Comparison of ENCODE assay signal across 1 cellular context in the genomic region with DNA sequence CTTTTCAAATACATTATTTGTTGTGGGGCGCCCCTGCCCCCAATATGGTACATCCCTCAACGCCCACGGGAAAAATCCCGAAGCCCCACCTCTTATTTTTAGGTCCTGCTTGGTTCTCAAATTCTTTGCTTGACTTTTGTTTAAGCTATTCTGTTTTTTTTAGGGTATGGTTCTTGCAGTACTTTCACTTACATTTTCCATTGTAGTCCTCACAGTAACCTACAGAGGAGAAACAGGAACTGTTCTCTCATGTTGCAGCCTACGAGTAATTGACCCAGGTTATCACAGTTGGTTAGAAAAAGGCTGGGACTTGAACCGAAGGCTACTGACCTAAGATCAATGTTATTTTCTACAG.
TF ChIP-seq lines count a peak whose summit lies in the region.

No MANE protein-coding gene starts in this region.

TF ChIP-seq in K562, 482 proteins besides CTCF, POLR2A, EP300 and RAD21 (continued from another document):
- TF ChIP-seq, protein P1, sequence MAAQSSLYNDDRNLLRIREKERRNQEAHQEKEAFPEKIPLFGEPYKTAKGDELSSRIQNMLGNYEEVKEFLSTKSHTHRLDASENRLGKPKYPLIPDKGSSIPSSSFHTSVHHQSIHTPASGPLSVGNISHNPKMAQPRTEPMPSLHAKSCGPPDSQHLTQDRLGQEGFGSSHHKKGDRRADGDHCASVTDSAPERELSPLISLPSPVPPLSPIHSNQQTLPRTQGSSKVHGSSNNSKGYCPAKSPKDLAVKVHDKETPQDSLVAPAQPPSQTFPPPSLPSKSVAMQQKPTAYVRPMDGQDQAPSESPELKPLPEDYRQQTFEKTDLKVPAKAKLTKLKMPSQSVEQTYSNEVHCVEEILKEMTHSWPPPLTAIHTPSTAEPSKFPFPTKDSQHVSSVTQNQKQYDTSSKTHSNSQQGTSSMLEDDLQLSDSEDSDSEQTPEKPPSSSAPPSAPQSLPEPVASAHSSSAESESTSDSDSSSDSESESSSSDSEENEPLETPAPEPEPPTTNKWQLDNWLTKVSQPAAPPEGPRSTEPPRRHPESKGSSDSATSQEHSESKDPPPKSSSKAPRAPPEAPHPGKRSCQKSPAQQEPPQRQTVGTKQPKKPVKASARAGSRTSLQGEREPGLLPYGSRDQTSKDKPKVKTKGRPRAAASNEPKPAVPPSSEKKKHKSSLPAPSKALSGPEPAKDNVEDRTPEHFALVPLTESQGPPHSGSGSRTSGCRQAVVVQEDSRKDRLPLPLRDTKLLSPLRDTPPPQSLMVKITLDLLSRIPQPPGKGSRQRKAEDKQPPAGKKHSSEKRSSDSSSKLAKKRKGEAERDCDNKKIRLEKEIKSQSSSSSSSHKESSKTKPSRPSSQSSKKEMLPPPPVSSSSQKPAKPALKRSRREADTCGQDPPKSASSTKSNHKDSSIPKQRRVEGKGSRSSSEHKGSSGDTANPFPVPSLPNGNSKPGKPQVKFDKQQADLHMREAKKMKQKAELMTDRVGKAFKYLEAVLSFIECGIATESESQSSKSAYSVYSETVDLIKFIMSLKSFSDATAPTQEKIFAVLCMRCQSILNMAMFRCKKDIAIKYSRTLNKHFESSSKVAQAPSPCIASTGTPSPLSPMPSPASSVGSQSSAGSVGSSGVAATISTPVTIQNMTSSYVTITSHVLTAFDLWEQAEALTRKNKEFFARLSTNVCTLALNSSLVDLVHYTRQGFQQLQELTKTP (IDR thresholded peaks at IDR 0.05; ENCODE audit: low read depth in 1 of 2, partially characterized antibody in 2 of 2): peak in 1 of 2 experiments; percentile 83
- TF ChIP-seq NUFIP1 (IDR thresholded peaks at IDR 0.05; ENCODE audit: partially characterized antibody): no peak
- TF ChIP-seq NFIC (IDR thresholded peaks at IDR 0.05): peak; percentile 61
- no peak for TF ChIP-seq ATF7 (IDR thresholded peaks at IDR 0.05)
- no peak for TF ChIP-seq ZNF263 (CRISPR knock-in tag; IDR thresholded peaks at IDR 0.05; ENCODE audit: borderline replicate concordance)
- TF ChIP-seq ZNF165 (CRISPR knock-in tag; IDR thresholded peaks at IDR 0.05; ENCODE audit: borderline replicate concordance): no peak
- no peak for TF ChIP-seq ARID2 (IDR thresholded peaks at IDR 0.05)
- TF ChIP-seq NONO (IDR thresholded peaks at IDR 0.05; ENCODE audit: low read depth in 2 of 2, low read length in 1 of 2): no peak
- TF ChIP-seq ZNF76 (CRISPR knock-in tag; IDR thresholded peaks at IDR 0.05; ENCODE audit: borderline replicate concordance): no peak
- no peak for TF ChIP-seq BRF1 (IDR thresholded peaks at IDR 0.05; ENCODE audit: borderline replicate concordance, extremely low read depth, insufficient read length)
- TF ChIP-seq, protein P2, sequence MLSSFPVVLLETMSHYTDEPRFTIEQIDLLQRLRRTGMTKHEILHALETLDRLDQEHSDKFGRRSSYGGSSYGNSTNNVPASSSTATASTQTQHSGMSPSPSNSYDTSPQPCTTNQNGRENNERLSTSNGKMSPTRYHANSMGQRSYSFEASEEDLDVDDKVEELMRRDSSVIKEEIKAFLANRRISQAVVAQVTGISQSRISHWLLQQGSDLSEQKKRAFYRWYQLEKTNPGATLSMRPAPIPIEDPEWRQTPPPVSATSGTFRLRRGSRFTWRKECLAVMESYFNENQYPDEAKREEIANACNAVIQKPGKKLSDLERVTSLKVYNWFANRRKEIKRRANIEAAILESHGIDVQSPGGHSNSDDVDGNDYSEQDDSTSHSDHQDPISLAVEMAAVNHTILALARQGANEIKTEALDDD (IDR thresholded peaks at IDR 0.05): 0 out of 2 replicates have a peak, but pooled peaks have one; percentile 41
- peak; percentile 53 for TF ChIP-seq TBP (optimal IDR thresholded peaks at IDR 0.05; ENCODE audit: low read depth, low read length)
- TF ChIP-seq CBX5 (IDR thresholded peaks at IDR 0.05; ENCODE audit: borderline replicate concordance, low read depth): no peak
- TF ChIP-seq, protein P3, sequence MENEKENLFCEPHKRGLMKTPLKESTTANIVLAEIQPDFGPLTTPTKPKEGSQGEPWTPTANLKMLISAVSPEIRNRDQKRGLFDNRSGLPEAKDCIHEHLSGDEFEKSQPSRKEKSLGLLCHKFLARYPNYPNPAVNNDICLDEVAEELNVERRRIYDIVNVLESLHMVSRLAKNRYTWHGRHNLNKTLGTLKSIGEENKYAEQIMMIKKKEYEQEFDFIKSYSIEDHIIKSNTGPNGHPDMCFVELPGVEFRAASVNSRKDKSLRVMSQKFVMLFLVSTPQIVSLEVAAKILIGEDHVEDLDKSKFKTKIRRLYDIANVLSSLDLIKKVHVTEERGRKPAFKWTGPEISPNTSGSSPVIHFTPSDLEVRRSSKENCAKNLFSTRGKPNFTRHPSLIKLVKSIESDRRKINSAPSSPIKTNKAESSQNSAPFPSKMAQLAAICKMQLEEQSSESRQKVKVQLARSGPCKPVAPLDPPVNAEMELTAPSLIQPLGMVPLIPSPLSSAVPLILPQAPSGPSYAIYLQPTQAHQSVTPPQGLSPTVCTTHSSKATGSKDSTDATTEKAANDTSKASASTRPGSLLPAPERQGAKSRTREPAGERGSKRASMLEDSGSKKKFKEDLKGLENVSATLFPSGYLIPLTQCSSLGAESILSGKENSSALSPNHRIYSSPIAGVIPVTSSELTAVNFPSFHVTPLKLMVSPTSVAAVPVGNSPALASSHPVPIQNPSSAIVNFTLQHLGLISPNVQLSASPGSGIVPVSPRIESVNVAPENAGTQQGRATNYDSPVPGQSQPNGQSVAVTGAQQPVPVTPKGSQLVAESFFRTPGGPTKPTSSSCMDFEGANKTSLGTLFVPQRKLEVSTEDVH (IDR thresholded peaks at IDR 0.05; ENCODE audit: low read depth, partially characterized antibody): no peak
- TF ChIP-seq NFE2L1 (tag; IDR thresholded peaks at IDR 0.05; ENCODE audit: borderline replicate concordance, low read depth): no peak
- TF ChIP-seq, protein P4, sequence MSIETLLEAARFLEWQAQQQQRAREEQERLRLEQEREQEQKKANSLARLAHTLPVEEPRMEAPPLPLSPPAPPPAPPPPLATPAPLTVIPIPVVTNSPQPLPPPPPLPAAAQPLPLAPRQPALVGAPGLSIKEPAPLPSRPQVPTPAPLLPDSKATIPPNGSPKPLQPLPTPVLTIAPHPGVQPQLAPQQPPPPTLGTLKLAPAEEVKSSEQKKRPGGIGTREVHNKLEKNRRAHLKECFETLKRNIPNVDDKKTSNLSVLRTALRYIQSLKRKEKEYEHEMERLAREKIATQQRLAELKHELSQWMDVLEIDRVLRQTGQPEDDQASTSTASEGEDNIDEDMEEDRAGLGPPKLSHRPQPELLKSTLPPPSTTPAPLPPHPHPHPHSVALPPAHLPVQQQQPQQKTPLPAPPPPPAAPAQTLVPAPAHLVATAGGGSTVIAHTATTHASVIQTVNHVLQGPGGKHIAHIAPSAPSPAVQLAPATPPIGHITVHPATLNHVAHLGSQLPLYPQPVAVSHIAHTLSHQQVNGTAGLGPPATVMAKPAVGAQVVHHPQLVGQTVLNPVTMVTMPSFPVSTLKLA (conservative IDR thresholded peaks at IDR 0.05): no peak
- TF ChIP-seq GTF2E2 (tag; IDR thresholded peaks at IDR 0.05): peak; percentile 16; the same call in 1 of the 2 replicates
- TF ChIP-seq, protein P5, sequence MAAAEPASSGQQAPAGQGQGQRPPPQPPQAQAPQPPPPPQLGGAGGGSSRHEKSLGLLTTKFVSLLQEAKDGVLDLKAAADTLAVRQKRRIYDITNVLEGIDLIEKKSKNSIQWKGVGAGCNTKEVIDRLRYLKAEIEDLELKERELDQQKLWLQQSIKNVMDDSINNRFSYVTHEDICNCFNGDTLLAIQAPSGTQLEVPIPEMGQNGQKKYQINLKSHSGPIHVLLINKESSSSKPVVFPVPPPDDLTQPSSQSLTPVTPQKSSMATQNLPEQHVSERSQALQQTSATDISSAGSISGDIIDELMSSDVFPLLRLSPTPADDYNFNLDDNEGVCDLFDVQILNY (CRISPR knock-in tag; IDR thresholded peaks at IDR 0.05): no peak
- TF ChIP-seq SRSF9 (IDR thresholded peaks at IDR 0.05; ENCODE audit: borderline replicate concordance, low read depth, low read length): no peak
- no peak for TF ChIP-seq ZFP36 (IDR thresholded peaks at IDR 0.05; ENCODE audit: low read depth, low read length, partially characterized antibody)
- no peak for TF ChIP-seq GABPB2 (CRISPR knock-in tag; conservative IDR thresholded peaks at IDR 0.05)
- TF ChIP-seq STAT5A (IDR thresholded peaks at IDR 0.05; ENCODE audit: borderline replicate concordance, low read length): no peak
- no peak for TF ChIP-seq KDM2B (CRISPR knock-in tag; IDR thresholded peaks at IDR 0.05)
- TF ChIP-seq FOXJ2 (tag; IDR thresholded peaks at IDR 0.05): 0 out of 2 replicates have a peak, but pooled peaks have one; percentile 48
- no peak for TF ChIP-seq CCAR2 (IDR thresholded peaks at IDR 0.05; ENCODE audit: low read depth, low read length)
- no peak for TF ChIP-seq ZSCAN29 (IDR thresholded peaks at IDR 0.05)
- TF ChIP-seq STAT5B (CRISPR knock-in tag; IDR thresholded peaks at IDR 0.05): no peak
- TF ChIP-seq, protein P6, sequence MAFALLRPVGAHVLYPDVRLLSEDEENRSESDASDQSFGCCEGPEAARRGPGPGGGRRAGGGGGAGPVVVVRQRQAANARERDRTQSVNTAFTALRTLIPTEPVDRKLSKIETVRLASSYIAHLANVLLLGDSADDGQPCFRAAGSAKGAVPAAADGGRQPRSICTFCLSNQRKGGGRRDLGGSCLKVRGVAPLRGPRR (CRISPR knock-in tag; IDR thresholded peaks at IDR 0.05): no peak
- TF ChIP-seq KLF16 (IDR thresholded peaks at IDR 0.05): 0 out of 2 replicates have a peak, but pooled peaks have one; percentile 11
- no peak for TF ChIP-seq SLC30A9 (CRISPR knock-in tag; IDR thresholded peaks at IDR 0.05)
- no peak for TF ChIP-seq PCBP1 (IDR thresholded peaks at IDR 0.05; ENCODE audit: low read depth, low read length, poor library complexity, severe bottlenecking)
- no peak for TF ChIP-seq MTA3 (IDR thresholded peaks at IDR 0.05; ENCODE audit: borderline replicate concordance)
- TF ChIP-seq, protein P7, sequence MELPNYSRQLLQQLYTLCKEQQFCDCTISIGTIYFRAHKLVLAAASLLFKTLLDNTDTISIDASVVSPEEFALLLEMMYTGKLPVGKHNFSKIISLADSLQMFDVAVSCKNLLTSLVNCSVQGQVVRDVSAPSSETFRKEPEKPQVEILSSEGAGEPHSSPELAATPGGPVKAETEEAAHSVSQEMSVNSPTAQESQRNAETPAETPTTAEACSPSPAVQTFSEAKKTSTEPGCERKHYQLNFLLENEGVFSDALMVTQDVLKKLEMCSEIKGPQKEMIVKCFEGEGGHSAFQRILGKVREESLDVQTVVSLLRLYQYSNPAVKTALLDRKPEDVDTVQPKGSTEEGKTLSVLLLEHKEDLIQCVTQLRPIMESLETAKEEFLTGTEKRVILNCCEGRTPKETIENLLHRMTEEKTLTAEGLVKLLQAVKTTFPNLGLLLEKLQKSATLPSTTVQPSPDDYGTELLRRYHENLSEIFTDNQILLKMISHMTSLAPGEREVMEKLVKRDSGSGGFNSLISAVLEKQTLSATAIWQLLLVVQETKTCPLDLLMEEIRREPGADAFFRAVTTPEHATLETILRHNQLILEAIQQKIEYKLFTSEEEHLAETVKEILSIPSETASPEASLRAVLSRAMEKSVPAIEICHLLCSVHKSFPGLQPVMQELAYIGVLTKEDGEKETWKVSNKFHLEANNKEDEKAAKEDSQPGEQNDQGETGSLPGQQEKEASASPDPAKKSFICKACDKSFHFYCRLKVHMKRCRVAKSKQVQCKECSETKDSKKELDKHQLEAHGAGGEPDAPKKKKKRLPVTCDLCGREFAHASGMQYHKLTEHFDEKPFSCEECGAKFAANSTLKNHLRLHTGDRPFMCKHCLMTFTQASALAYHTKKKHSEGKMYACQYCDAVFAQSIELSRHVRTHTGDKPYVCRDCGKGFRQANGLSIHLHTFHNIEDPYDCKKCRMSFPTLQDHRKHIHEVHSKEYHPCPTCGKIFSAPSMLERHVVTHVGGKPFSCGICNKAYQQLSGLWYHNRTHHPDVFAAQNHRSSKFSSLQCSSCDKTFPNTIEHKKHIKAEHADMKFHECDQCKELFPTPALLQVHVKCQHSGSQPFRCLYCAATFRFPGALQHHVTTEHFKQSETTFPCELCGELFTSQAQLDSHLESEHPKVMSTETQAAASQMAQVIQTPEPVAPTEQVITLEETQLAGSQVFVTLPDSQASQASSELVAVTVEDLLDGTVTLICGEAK (IDR thresholded peaks at IDR 0.05): no peak
- TF ChIP-seq, protein P7 (CRISPR knock-in tag; IDR thresholded peaks at IDR 0.05): no peak
